In the genomic region with DNA sequence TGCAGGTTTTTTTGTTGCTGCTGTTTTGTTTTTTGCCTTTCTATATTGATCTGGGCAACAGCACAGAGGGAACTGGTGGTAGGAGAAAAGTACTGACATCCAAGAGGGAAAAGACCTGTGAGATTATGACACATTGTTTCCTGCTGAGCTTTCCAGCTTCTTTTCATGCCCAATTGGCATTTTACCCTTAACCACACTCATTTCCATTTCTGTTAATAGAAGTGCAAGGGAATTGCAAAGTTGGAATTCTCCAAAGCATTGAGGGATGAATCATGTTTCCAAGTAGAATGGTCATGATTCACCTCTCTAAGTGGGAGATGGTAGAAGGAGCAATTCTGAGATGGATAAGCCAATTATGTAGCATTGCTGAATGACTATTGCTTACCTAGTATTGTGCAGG, we compare ENCODE assay signal across 12 cellular contexts.
DNase-seq lines count a peak whose midpoint lies in the region; ATAC-seq and TF ChIP-seq lines count a peak whose summit lies in the region.
"Had no signal": no experiment of that assay in that cellular context is flagged by ENCODE, and none has a peak within 500 bp of the region (broad histone marks: within the 10 kb centered on the region; RNA-seq: fewer than 3 reads in every experiment).

No MANE protein-coding gene starts in this region.

- peaks cover 12% of the 10 kb centered on the region for H3K9me2 ChIP-seq in GM23338 (ENCODE audit: insufficient read depth)

- H4K20me1 ChIP-seq in GM23338 (replicated peaks; ENCODE audit: insufficient read depth) = no peaks in the 10 kb centered on the region

- POLR2A ChIA-PET in CD4-positive, alpha-beta T cell (lab: Charles Lee) = no interaction called here

- H3K27me3 ChIP-seq in GM23338 (ENCODE audit: insufficient read depth) (no peaks in the 10 kb centered on the region), SJSA1 (replicated peaks) (no peaks in the 10 kb centered on the region), gastrocnemius medialis (no peaks in the 10 kb centered on the region), H7 (ENCODE audit: control insufficient read depth, insufficient read depth, low read length) (no peaks in the 10 kb centered on the region)
- H3K27me3 ChIP-seq in CD4-positive, alpha-beta T cell (ENCODE audit: control insufficient read depth, insufficient read depth, low read length) = no peaks in the 10 kb centered on the region

- ATAC-seq in GM23338 = no peak
- ATAC-seq in gastrocnemius medialis = peak; percentile 77 to 83
- no peak for ATAC-seq in CD4-positive, alpha-beta T cell (ENCODE audit: poor library complexity)

- H3K4me3 ChIP-seq in GM23338 = no peak overlapping the region
- no peak overlapping the region for H3K4me3 ChIP-seq in SJSA1
- H3K4me3 ChIP-seq in fibroblast of villous mesenchyme (ENCODE audit: low read depth, low read length) = no peak overlapping the region
- no peak overlapping the region for H3K4me3 ChIP-seq in gastrocnemius medialis
- no peak overlapping the region for H3K4me3 ChIP-seq in H7 (ENCODE audit: insufficient read depth, low read depth, low read length)

- H3K27ac ChIP-seq in GM23338 (ENCODE audit: low read depth) (no peak overlapping the region), SJSA1 (peak overlapping the region; percentile 90), gastrocnemius medialis (no peak overlapping the region)
- H3K27ac ChIP-seq in CD4-positive, alpha-beta T cell (ENCODE audit: low read depth, low read length) = no peak overlapping the region

- peak overlapping the region; percentile 47; the same call in 1 of the 2 replicates for H2AFZ ChIP-seq in GM23338

- H3F3A ChIP-seq in GM23338 (replicated peaks; ENCODE audit: low read depth) = no peaks in the 10 kb centered on the region

- no peaks in the 10 kb centered on the region for H3K79me2 ChIP-seq in GM23338 (replicated peaks; ENCODE audit: insufficient read depth)

- H3K4me1 Mint-ChIP-seq in GM23338 = peaks cover 14% of the 10 kb centered on the region
- H3K4me1 Mint-ChIP-seq in CD4-positive, alpha-beta T cell (ENCODE audit: low read depth) = no peaks in the 10 kb centered on the region
- H3K4me1 Mint-ChIP-seq: immature natural killer cell had no signal

- CTCF ChIA-PET in CD4-positive, alpha-beta T cell (lab: Charles Lee) = no interaction called here

- in situ Hi-C loops in gastrocnemius medialis (cut with MboI; ENCODE audit: low sequenced_read_pairs in 4 of 4) = no loop called here

- H3K27me3 Mint-ChIP-seq in GM23338 (ENCODE audit: insufficient read depth, low read depth, poor library complexity) = peaks cover 5% of the 10 kb centered on the region
- H3K27me3 Mint-ChIP-seq in CD4-positive, alpha-beta T cell = no peaks in the 10 kb centered on the region

- peaks cover 8% of the 10 kb centered on the region; the same call in 1 of the 3 replicates for H3K36me3 Mint-ChIP-seq in GM23338 (ENCODE audit: low read depth)
- H3K36me3 Mint-ChIP-seq in CD4-positive, alpha-beta T cell (ENCODE audit: low read depth) = no peaks in the 10 kb centered on the region
- H3K36me3 Mint-ChIP-seq: immature natural killer cell had no signal

- TF ChIP-seq CTCF in GM23338 (conservative IDR thresholded peaks at IDR 0.05; ENCODE audit: low read depth in 2 of 2) = no peak
- TF ChIP-seq CTCF in fibroblast of villous mesenchyme (IDR thresholded peaks at IDR 0.05; ENCODE audit: insufficient read depth, low read depth, low read length) = no peak
- TF ChIP-seq CTCF in gastrocnemius medialis (IDR thresholded peaks at IDR 0.05 in 4 of 5, conservative IDR thresholded peaks at IDR 0.05 in 1 of 5) = no peak
- no peak for TF ChIP-seq CTCF in CD4-positive, alpha-beta T cell (IDR thresholded peaks at IDR 0.05)

- no peaks in the 10 kb centered on the region for H3K36me3 ChIP-seq in GM23338 (ENCODE audit: insufficient read depth)
- H3K36me3 ChIP-seq in SJSA1 = no peaks in the 10 kb centered on the region
- H3K36me3 ChIP-seq in gastrocnemius medialis = no peaks in the 10 kb centered on the region
- H3K36me3 ChIP-seq in H7 (replicated peaks; ENCODE audit: control insufficient read depth, insufficient read depth, low read length) = no peaks in the 10 kb centered on the region

- H3K4me3 Mint-ChIP-seq in GM23338 = no peak overlapping the region
- H3K4me3 Mint-ChIP-seq in CD4-positive, alpha-beta T cell = no peak overlapping the region
- H3K4me3 Mint-ChIP-seq: immature natural killer cell had no signal

- no peak overlapping the region for H3K27ac Mint-ChIP-seq in GM23338
- no peak overlapping the region for H3K27ac Mint-ChIP-seq in CD4-positive, alpha-beta T cell
- H3K27ac Mint-ChIP-seq: immature natural killer cell had no signal

- no peak for DNase-seq in GM23338 (ENCODE audit: low spot score)
- peak; percentile 42 to 79 for DNase-seq in SJSA1 (ENCODE audit: low read depth in 1 of 2, low spot score in 2 of 2)
- DNase-seq in fibroblast of villous mesenchyme (ENCODE audit: low read depth) = peak; percentile 37
- no peak for DNase-seq in gastrocnemius medialis
- DNase-seq in H7 = no peak
- DNase-seq in activated naive CD4-positive, alpha-beta T cell (lab: John Stamatoyannopoulos, UW) = no peak
- no peak for DNase-seq in activated CD4-positive, alpha-beta T cell treated with anti-CD3 and anti-CD28 coated beads for 4 hours
- DNase-seq in CD4-positive, alpha-beta T cell = no peak
- DNase-seq: activated gamma-delta T cell, immature natural killer cell, NCI-H2081 treated with DMSO at 0.1 percent for 48 hours, posterior cingulate gyrus had no signal

- intact Hi-C loops in gastrocnemius medialis (cut with DNase I; ENCODE audit: low total_unique reads) = no loop called here
- intact Hi-C loops in CD4-positive, alpha-beta T cell (cut with DNase I, micrococcal nuclease) = no loop called here

- no peak overlapping the region for H3K4me2 ChIP-seq in GM23338

- TF ChIP-seq POLR2A in gastrocnemius medialis (IDR thresholded peaks at IDR 0.05) = no peak

- peaks cover 13% of the 10 kb centered on the region for H3K4me1 ChIP-seq in GM23338 (ENCODE audit: insufficient read depth)
- peaks cover 16% of the 10 kb centered on the region for H3K4me1 ChIP-seq in SJSA1 (replicated peaks)
- peaks cover 0 to 3% of the 10 kb centered on the region in 2 donors for H3K4me1 ChIP-seq in gastrocnemius medialis

- H3K9me3 ChIP-seq in SJSA1 (replicated peaks) = no peaks in the 10 kb centered on the region
- H3K9me3 ChIP-seq in gastrocnemius medialis = no peaks in the 10 kb centered on the region
- no peaks in the 10 kb centered on the region for H3K9me3 ChIP-seq in CD4-positive, alpha-beta T cell (ENCODE audit: control insufficient read depth, low read length)

- H3K9me3 Mint-ChIP-seq in GM23338 = peaks cover 10% of the 10 kb centered on the region; the same call in 2 of the 3 replicates
- H3K9me3 Mint-ChIP-seq in CD4-positive, alpha-beta T cell = no peaks in the 10 kb centered on the region

TF ChIP-seq in GM23338, 12 proteins besides CTCF, POLR2A, EP300 and RAD21 (continues in another document):
- TF ChIP-seq, protein P1, sequence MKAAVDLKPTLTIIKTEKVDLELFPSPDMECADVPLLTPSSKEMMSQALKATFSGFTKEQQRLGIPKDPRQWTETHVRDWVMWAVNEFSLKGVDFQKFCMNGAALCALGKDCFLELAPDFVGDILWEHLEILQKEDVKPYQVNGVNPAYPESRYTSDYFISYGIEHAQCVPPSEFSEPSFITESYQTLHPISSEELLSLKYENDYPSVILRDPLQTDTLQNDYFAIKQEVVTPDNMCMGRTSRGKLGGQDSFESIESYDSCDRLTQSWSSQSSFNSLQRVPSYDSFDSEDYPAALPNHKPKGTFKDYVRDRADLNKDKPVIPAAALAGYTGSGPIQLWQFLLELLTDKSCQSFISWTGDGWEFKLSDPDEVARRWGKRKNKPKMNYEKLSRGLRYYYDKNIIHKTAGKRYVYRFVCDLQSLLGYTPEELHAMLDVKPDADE (IDR thresholded peaks at IDR 0.05) = no peak
- TF ChIP-seq ZNF114 (CRISPR knock-in tag; IDR thresholded peaks at IDR 0.05) (no peak), JUNB (IDR thresholded peaks at IDR 0.05; ENCODE audit: unreplicated experiment) (no peak), STAT1 (IDR thresholded peaks at IDR 0.05; ENCODE audit: unreplicated experiment) (no peak), EZH2phosphoT487 (IDR thresholded peaks at IDR 0.05; ENCODE audit: unreplicated experiment) (no peak)

Comparison
In these comparisons a context has a peak if more than half of its experiments do, and no peak if none do; other contexts are left out.
1. ATAC-seq: peak in gastrocnemius medialis (2 of 2); none in GM23338 (single experiment) and CD4-positive, alpha-beta T cell (single experiment).
2. DNase-seq: peak in SJSA1 (2 of 2) and fibroblast of villous mesenchyme (single experiment); none in GM23338 (single experiment), gastrocnemius medialis (0 of 2), H7 (single experiment), activated naive CD4-positive, alpha-beta T cell (0 of 4), activated CD4-positive, alpha-beta T cell treated with anti-CD3 and anti-CD28 coated beads for 4 hours (0 of 2) and CD4-positive, alpha-beta T cell (0 of 10).